In genomic region chr6:80338201-80338836, GRCh38 we compare ENCODE assay signal across 8 cellular contexts.
A peak's percentile ranks its signal among the peaks of the same experiment; 100 is the strongest.
DNase-seq lines count a peak whose midpoint lies in the region; ATAC-seq and TF ChIP-seq lines count a peak whose summit lies in the region.

No MANE protein-coding gene starts in this region.

- intact Hi-C loops in natural killer cell (cut with micrococcal nuclease): loop anchor here (1.0 to 5.0 kb wide), 2 partner anchors 269 to 1416 kb away; no protein-coding TSS in a partner anchor

- H3K27me3 Mint-ChIP-seq in HFFc6 (ENCODE audit: insufficient read depth) (peaks cover 2% of the 10 kb centered on the region; the same call in 1 of the 2 replicates), natural killer cell (ENCODE audit: low read depth in 2 of 2) (no peaks in the 10 kb centered on the region)
- no peaks in the 10 kb centered on the region for H3K27me3 Mint-ChIP-seq in effector memory CD8-positive, alpha-beta T cell

- H3K4me3 Mint-ChIP-seq in HFFc6 (no peak overlapping the region), natural killer cell (no peak overlapping the region)
- H3K4me3 Mint-ChIP-seq in effector memory CD8-positive, alpha-beta T cell: no peak overlapping the region

- TF ChIP-seq POLR2A in GM18505 (IDR thresholded peaks at IDR 0.05; ENCODE audit: borderline replicate concordance, extremely low read depth, insufficient read depth, insufficient read length): no peak

- ATAC-seq in GM18505 (IDR thresholded peaks at IDR 0.05; ENCODE audit: unreplicated experiment) (peak; percentile 97), natural killer cell (peak; percentile 70 to 92 (median 90))
- ATAC-seq in effector memory CD8-positive, alpha-beta T cell (replicated peaks): peak; percentile 71
- peak; percentile 55 for ATAC-seq in stimulated activated naive CD8-positive, alpha-beta T cell treated with anti-CD3 and anti-CD28 coated beads, Interleukin-15, Interleukin-2, amounts not matched to agents 100 U/mL and 50 U/mL, for 24 hours

- DNase-seq in HFFc6: no peak
- DNase-seq in NCI-H1048 (lab: John Stamatoyannopoulos, UW): peak; percentile 10
- peak; percentile 46 to 55 for DNase-seq in activated CD4-positive, alpha-beta T cell treated with anti-CD3 and anti-CD28 coated beads, Interleukin-2, amount 50 U/mL, for 24 hours (ENCODE audit: low read depth in 1 of 2, low spot score in 1 of 2)
- DNase-seq in effector memory CD8-positive, alpha-beta T cell: peak; percentile 41 to 49 (median 48)
- DNase-seq in natural killer cell: peak; percentile 65
- peak; percentile 86 for DNase-seq in stimulated activated naive CD8-positive, alpha-beta T cell treated with anti-CD3 and anti-CD28 coated beads, Interleukin-15, Interleukin-2, amounts not matched to agents 100 U/mL and 50 U/mL, for 24 hours
- DNase-seq in NCI-H510A (lab: John Stamatoyannopoulos, UW): no peak

- no peak overlapping the region for H3K27ac Mint-ChIP-seq in HFFc6
- no peak overlapping the region for H3K27ac Mint-ChIP-seq in effector memory CD8-positive, alpha-beta T cell
- H3K27ac Mint-ChIP-seq in natural killer cell: no peak overlapping the region

- H3K9me3 Mint-ChIP-seq in HFFc6: no peaks in the 10 kb centered on the region
- no peaks in the 10 kb centered on the region for H3K9me3 Mint-ChIP-seq in effector memory CD8-positive, alpha-beta T cell
- H3K9me3 Mint-ChIP-seq in natural killer cell: no peaks in the 10 kb centered on the region

- H3K4me1 Mint-ChIP-seq in HFFc6 (ENCODE audit: low read depth): peaks cover 51% of the 10 kb centered on the region
- no peaks in the 10 kb centered on the region for H3K4me1 Mint-ChIP-seq in effector memory CD8-positive, alpha-beta T cell (ENCODE audit: low read depth in 2 of 2)
- H3K4me1 Mint-ChIP-seq in natural killer cell: peaks cover 6 to 11% of the 10 kb centered on the region in 2 donors

- TF ChIP-seq CTCF in HFFc6 (IDR thresholded peaks at IDR 0.05) (peak; percentile 81), natural killer cell (IDR thresholded peaks at IDR 0.05) (peak; percentile 77)

- no peaks in the 10 kb centered on the region for H3K36me3 Mint-ChIP-seq in HFFc6 (ENCODE audit: low read depth)
- no peaks in the 10 kb centered on the region for H3K36me3 Mint-ChIP-seq in effector memory CD8-positive, alpha-beta T cell (ENCODE audit: insufficient read depth)
- no peaks in the 10 kb centered on the region for H3K36me3 Mint-ChIP-seq in natural killer cell

Comparison
In these comparisons a context has a peak if more than half of its experiments do, and no peak if none do; other contexts are left out.
1. DNase-seq: peak in NCI-H1048 (single experiment), activated CD4-positive, alpha-beta T cell treated with anti-CD3 and anti-CD28 coated beads, Interleukin-2, amount 50 U/mL, for 24 hours (2 of 2), effector memory CD8-positive, alpha-beta T cell (3 of 3), natural killer cell (single experiment) and stimulated activated naive CD8-positive, alpha-beta T cell treated with anti-CD3 and anti-CD28 coated beads, Interleukin-15, Interleukin-2, amounts not matched to agents 100 U/mL and 50 U/mL, for 24 hours (single experiment); none in HFFc6 (single experiment) and NCI-H510A (single experiment).
2. Peak in every context shown above with its lines, with median percentiles within 50 percentile points of each other: ATAC-seq.